In the genomic region with DNA sequence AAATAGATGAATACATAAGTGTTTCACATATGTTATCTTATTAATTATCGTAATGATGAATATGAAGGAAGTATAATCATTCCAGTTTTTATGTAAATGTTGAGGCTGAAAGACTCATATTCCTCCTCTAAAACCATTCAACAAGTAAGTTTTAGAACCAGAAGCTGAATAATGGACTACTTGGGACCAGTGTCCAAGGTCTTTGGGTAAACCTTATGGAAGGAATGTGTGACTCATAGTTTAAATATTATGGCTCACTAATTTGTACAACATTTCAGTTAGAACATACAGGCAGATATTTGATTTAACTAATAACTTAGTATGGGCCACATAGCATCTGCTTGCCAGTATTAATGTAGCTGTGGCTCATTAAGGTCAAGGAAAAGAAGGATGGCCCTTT, we compare ENCODE assay signal across 19 cellular contexts.
DNase-seq lines count a peak whose midpoint lies in the region; ATAC-seq, FAIRE-seq and TF ChIP-seq lines count a peak whose summit lies in the region.
"Had no signal": no experiment of that assay in that cellular context is flagged by ENCODE, and none has a peak within 500 bp of the region (broad histone marks: within the 10 kb centered on the region; RNA-seq: fewer than 3 reads in every experiment).

No MANE protein-coding gene starts in this region.

- DNase-seq in DMS53 (lab: John Stamatoyannopoulos, UW) (peak; percentile 26), NCI-H69 (lab: John Stamatoyannopoulos, UW) (peak; percentile 17), bronchial epithelial cell (ENCODE audit: low read depth) (peak; percentile 69), mesenchymal stem cell (no peak), colonic mucosa (no peak)
- DNase-seq: activated effector memory CD4-positive, alpha-beta T cell treated with Interleukin-2 at 50 U/mL for 16 hours; CD4-positive, alpha-beta memory T cell; erythroblast; H7; left cardiac atrium; naive thymus-derived CD8-positive, alpha-beta T cell; NCI-H1417 treated with DMSO at 0.1 percent for 48 hours; NCI-H524; SIG-M5; testis had no signal

- H3K4me3 ChIP-seq in bronchial epithelial cell (ENCODE audit: low read depth, low read length), result no peak overlapping the region
- no peak overlapping the region for H3K4me3 ChIP-seq in mesenchymal stem cell (ENCODE audit: insufficient read depth in 1 of 2, low read depth in 1 of 2, low read length in 2 of 2)
- H3K4me3 ChIP-seq in colonic mucosa, result no peak overlapping the region
- H3K4me3 ChIP-seq: testis had no signal

- H2AFZ ChIP-seq in mesenchymal stem cell (ENCODE audit: low read depth, low read length), result no peak overlapping the region

- H3K36me3 ChIP-seq in bronchial epithelial cell (ENCODE audit: control insufficient read depth, insufficient read depth, low read length) (no peaks in the 10 kb centered on the region), mesenchymal stem cell (ENCODE audit: control insufficient read depth in 1 of 2, insufficient read depth in 2 of 2, low read depth in 1 of 2, low read length in 2 of 2) (no peaks in the 10 kb centered on the region), colonic mucosa (no peaks in the 10 kb centered on the region)

- H2BK15ac ChIP-seq in mesenchymal stem cell (ENCODE audit: low read depth, poor library complexity, severe bottlenecking), result no peak overlapping the region

- no peak overlapping the region for H2BK120ac ChIP-seq in mesenchymal stem cell (ENCODE audit: low read depth, low read length)

- WGBS in mesenchymal stem cell, result no CpG with 5 or more reads among the region's 1 CpG

- intact Hi-C loops in colonic mucosa (cut with DNase I), result no loop called here

- H3K18ac ChIP-seq in mesenchymal stem cell (ENCODE audit: low read depth in 1 of 2, low read length in 2 of 2), result no peak overlapping the region

- peak overlapping the region; percentile 97 for H3K27ac ChIP-seq in mesenchymal stem cell (ENCODE audit: low read length, poor library complexity, severe bottlenecking)
- no peak overlapping the region for H3K27ac ChIP-seq in colonic mucosa
- H3K27ac ChIP-seq: testis, VCaP had no signal

- H3K4me2 ChIP-seq in mesenchymal stem cell (ENCODE audit: low read length, poor library complexity, severe bottlenecking), result no peak overlapping the region

- no peak overlapping the region for H3K9ac ChIP-seq in mesenchymal stem cell (ENCODE audit: low read length)
- no peak overlapping the region for H3K9ac ChIP-seq in colonic mucosa (ENCODE audit: low read depth in 2 of 2, low read length in 2 of 2)

- no peak for FAIRE-seq in bronchial epithelial cell (lab: Jason Lieb, UNC)

- no peak overlapping the region for H2BK12ac ChIP-seq in mesenchymal stem cell (ENCODE audit: low read length in 2 of 2)

- no peaks in the 10 kb centered on the region for H3K79me1 ChIP-seq in mesenchymal stem cell (replicated peaks; ENCODE audit: low read length, poor library complexity, severe bottlenecking)

- H4K91ac ChIP-seq in mesenchymal stem cell (ENCODE audit: low read length), result no peak overlapping the region

- ATAC-seq in GM19035 (IDR thresholded peaks at IDR 0.05; ENCODE audit: unreplicated experiment) (no peak), GM21786 (IDR thresholded peaks at IDR 0.05; ENCODE audit: unreplicated experiment) (no peak)
- ATAC-seq: left cardiac atrium; naive thymus-derived CD8-positive, alpha-beta T cell; stimulated activated effector memory CD8-positive, alpha-beta T cell treated with anti-CD3 and anti-CD28 coated beads, Interleukin-12 subunit alpha, Interleukin-12 subunit beta, amount 100 ng/mL, for 72 hours had no signal

- H3K4me1 ChIP-seq in mesenchymal stem cell (ENCODE audit: control insufficient read depth, insufficient read depth, low read depth, low read length) (peaks cover 7% of the 10 kb centered on the region), colonic mucosa (no peaks in the 10 kb centered on the region)
- H3K4me1 ChIP-seq: testis had no signal

- H3K23ac ChIP-seq in mesenchymal stem cell (ENCODE audit: low read length in 2 of 2), result no peak overlapping the region

- no peak overlapping the region for H2AK5ac ChIP-seq in mesenchymal stem cell (ENCODE audit: low read length, severe bottlenecking)

- H3K27me3 ChIP-seq in bronchial epithelial cell (ENCODE audit: control insufficient read depth, insufficient read depth, low read length) (no peaks in the 10 kb centered on the region), mesenchymal stem cell (ENCODE audit: control insufficient read depth in 1 of 2, insufficient read depth in 1 of 2, low read length in 2 of 2) (no peaks in the 10 kb centered on the region), colonic mucosa (no peaks in the 10 kb centered on the region)
- H3K27me3 ChIP-seq: testis had no signal

- TF ChIP-seq CTCF in bronchial epithelial cell (IDR thresholded peaks at IDR 0.05; ENCODE audit: insufficient read depth, low read length, severe bottlenecking) (no peak), colonic mucosa (IDR thresholded peaks at IDR 0.05) (no peak)

- H3K4ac ChIP-seq in mesenchymal stem cell (ENCODE audit: low read depth in 1 of 2, low read length in 2 of 2), result no peak overlapping the region

- H3K9me3 ChIP-seq in mesenchymal stem cell (ENCODE audit: control insufficient read depth, low read length) (no peaks in the 10 kb centered on the region), colonic mucosa (no peaks in the 10 kb centered on the region)
- H3K9me3 ChIP-seq: testis had no signal

- no peak overlapping the region for H4K8ac ChIP-seq in mesenchymal stem cell (ENCODE audit: low read length)

- H2BK5ac ChIP-seq in mesenchymal stem cell (ENCODE audit: low read depth, low read length, poor library complexity, severe bottlenecking), result no peak overlapping the region

- H3K14ac ChIP-seq in mesenchymal stem cell (ENCODE audit: low read length in 2 of 2), result no peak overlapping the region

Comparison
In these comparisons a context has a peak if more than half of its experiments do, and no peak if none do; other contexts are left out.
1. DNase-seq: peak in DMS53 (single experiment), NCI-H69 (single experiment) and bronchial epithelial cell (single experiment); none in mesenchymal stem cell (single experiment) and colonic mucosa (single experiment).